Comparison of ENCODE assay signal across 19 cellular contexts in the genomic region with DNA sequence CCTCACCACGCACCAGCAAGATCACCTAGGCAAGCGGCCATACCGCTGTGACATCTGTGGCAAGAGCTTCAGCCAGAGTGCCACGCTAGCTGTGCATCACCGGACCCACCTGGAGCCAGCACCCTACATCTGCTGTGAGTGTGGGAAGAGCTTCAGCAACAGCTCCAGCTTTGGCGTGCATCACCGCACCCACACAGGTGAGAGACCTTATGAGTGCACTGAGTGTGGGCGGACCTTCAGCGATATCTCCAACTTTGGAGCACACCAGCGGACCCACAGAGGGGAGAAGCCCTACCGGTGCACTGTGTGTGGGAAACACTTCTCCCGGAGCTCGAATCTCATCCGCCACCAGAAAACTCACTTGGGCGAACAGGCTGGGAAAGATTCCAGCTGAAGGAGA. TPM values are rescaled to one million over a fixed set of nuclear protein-coding genes. Genes with fewer than 3 reads are reported as not detected.
DNase-seq lines count a peak whose midpoint lies in the region; ATAC-seq, FAIRE-seq and TF ChIP-seq lines count a peak whose summit lies in the region.
"Had no signal": no experiment of that assay in that cellular context is flagged by ENCODE, and none has a peak within 500 bp of the region (broad histone marks: within the 10 kb centered on the region; RNA-seq: fewer than 3 reads in every experiment).

No MANE protein-coding gene starts in this region.

- H3K27ac ChIP-seq in HepG2 (ENCODE audit: extremely low read length, insufficient read depth, low read length) (no peak overlapping the region), right lobe of liver (no peak overlapping the region), K562 (ENCODE audit: extremely low read depth, low read depth, low read length) (no peak overlapping the region)

- H3K4me3 Mint-ChIP-seq in naive B cell, result no peak overlapping the region
- H3K4me3 Mint-ChIP-seq in natural killer cell treated with Interleukin-12 subunit alpha and Interleukin-12 subunit beta and Interleukin-15 and Interleukin-18, amount 100 ng/mL, for 72 hours, result no peak overlapping the region
- H3K4me3 Mint-ChIP-seq: CD4-positive, alpha-beta memory T cell; GM23338 had no signal

- CTCF ChIA-PET in HepG2 (lab: Yijun Ruan, JAX; ENCODE audit: low intra/inter-chr PET ratio, low total read pairs) (no interaction called here), K562 (lab: Yijun Ruan, JAX; ENCODE audit: low intra/inter-chr PET ratio) (no interaction called here)

- H3K9ac ChIP-seq in HepG2 (ENCODE audit: insufficient read depth, low read depth, low read length) (no peak overlapping the region), K562 (ENCODE audit: insufficient read depth in 1 of 2, low read depth in 2 of 2, low read length in 2 of 2) (0 out of 4 replicates have a peak overlapping the region, but pooled peaks of 1 of the 2 experiments have one; percentile 3)

- peaks cover 34 to 51% (median 47%) of the 10 kb centered on the region in 3 donors for H3K4me1 Mint-ChIP-seq in naive B cell
- H3K4me1 Mint-ChIP-seq in natural killer cell treated with Interleukin-12 subunit alpha and Interleukin-12 subunit beta and Interleukin-15 and Interleukin-18, amount 100 ng/mL, for 72 hours (ENCODE audit: low read depth in 2 of 2), result peaks cover 22 to 26% of the 10 kb centered on the region in 2 donors

- DNase-seq in HepG2 (ENCODE audit: low spot score) (no peak), right lobe of liver (no peak), K562 (ENCODE audit: extremely low read depth in 1 of 4, low spot score in 3 of 4) (no peak), naive B cell (no peak), frontal cortex (ENCODE audit: low spot score in 2 of 2) (no peak), NCI-H2107 (lab: John Stamatoyannopoulos, UW) (no peak)
- DNase-seq in natural killer cell treated with Interleukin-12 subunit alpha and Interleukin-12 subunit beta and Interleukin-15 and Interleukin-18, amount 100 ng/mL, for 72 hours (ENCODE audit: low spot score), result no peak
- DNase-seq: 8988T; C1 segment of cervical spinal cord; CD4-positive, alpha-beta memory T cell; COR-L47; DMS153; DMS79 treated with DMSO at 0.1 percent for 48 hours; EL; H7 had no signal

- no peaks in the 10 kb centered on the region for H3K27me3 Mint-ChIP-seq in naive B cell
- H3K27me3 Mint-ChIP-seq in natural killer cell treated with Interleukin-12 subunit alpha and Interleukin-12 subunit beta and Interleukin-15 and Interleukin-18, amount 100 ng/mL, for 72 hours, result no peaks in the 10 kb centered on the region
- H3K27me3 Mint-ChIP-seq: CD4-positive, alpha-beta memory T cell had no signal

- H3K9me1 ChIP-seq in K562 (ENCODE audit: control insufficient read depth, insufficient read depth, low read length), result no peaks in the 10 kb centered on the region

- POLR2A ChIA-PET in HepG2 (lab: Yijun Ruan, JAX) (no interaction called here), K562 (lab: Yijun Ruan, JAX) (interaction anchor here (0.9 to 1.4 kb wide), 2 partner anchors 10 to 21 kb away, joined by 3 to 4 read pairs; no protein-coding TSS in a partner anchor)

- H3K4me2 ChIP-seq in HepG2 (ENCODE audit: low read depth, low read length) (no peak overlapping the region), K562 (ENCODE audit: insufficient read depth, low read length) (no peak overlapping the region)
- H3K4me2 ChIP-seq: GM23338 had no signal

- TF ChIP-seq EP300 in HepG2 (IDR thresholded peaks at IDR 0.05; ENCODE audit: low read depth in 2 of 2, low read length in 2 of 2) (no peak), HepG2 (CRISPR knock-in tag; IDR thresholded peaks at IDR 0.05; ENCODE audit: borderline replicate concordance) (no peak), K562 (IDR thresholded peaks at IDR 0.05; ENCODE audit: low read length) (no peak)

- TF ChIP-seq CTCF in HepG2 (CRISPR knock-in tag; IDR thresholded peaks at IDR 0.05), result no peak
- TF ChIP-seq CTCF in right lobe of liver (IDR thresholded peaks at IDR 0.05), result no peak
- TF ChIP-seq CTCF in K562 (IDR thresholded peaks at IDR 0.05 in 2 of 3, conservative IDR thresholded peaks at IDR 0.05 in 1 of 3; ENCODE audit: insufficient read depth in 2 of 3, low read depth in 1 of 3, low read length in 3 of 3), result no peak

- H3K4me1 ChIP-seq in HepG2 (ENCODE audit: insufficient read depth, low read length), result peaks cover 35% of the 10 kb centered on the region
- H3K4me1 ChIP-seq in right lobe of liver, result peaks cover 0 to 18% (median 4%) of the 10 kb centered on the region in 4 donors
- peaks cover 13 to 18% of the 10 kb centered on the region in 2 experiments for H3K4me1 ChIP-seq in K562 (replicated peaks in 1 of 2; ENCODE audit: control insufficient read depth in 2 of 2, insufficient read depth in 2 of 2, low read length in 2 of 2)

- intact Hi-C loops in HepG2 (cut with micrococcal nuclease; ENCODE audit: unreplicated experiment), result no loop called here
- intact Hi-C loops in right lobe of liver (cut with DNase I), result no loop called here
- intact Hi-C loops in K562 (cut with micrococcal nuclease), result no loop called here

- in situ Hi-C loops in HepG2 (cut with HindIII; ENCODE audit: extremely low pct_ligation_motif_present, low pct_unique_long_range_greater_than_20kb), result no loop called here
- in situ Hi-C loops in K562 (cut with MboI), result no loop called here

- H3K9me3 ChIP-seq in HepG2 (ENCODE audit: low read length), result no peaks in the 10 kb centered on the region
- H3K9me3 ChIP-seq in right lobe of liver, result no peaks in the 10 kb centered on the region
- H3K9me3 ChIP-seq in K562 (replicated peaks; ENCODE audit: control insufficient read depth, insufficient read depth, low read depth, low read length), result peaks cover 5% of the 10 kb centered on the region

- 96% methylated on average over 13 of the region's 15 CpGs for WGBS in HepG2 (ENCODE audit: low lambda C conversion rate)
- WGBS in right lobe of liver (ENCODE audit: insufficient coverage, low coverage, low lambda C conversion rate, missing lambda C conversion rate), result no CpG with 5 or more reads among the region's 15 CpGs
- 95% methylated on average over 15 of the region's 15 CpGs for WGBS in K562 (ENCODE audit: insufficient coverage, low coverage, missing lambda C conversion rate)

- no peak for TF ChIP-seq POLR2A in HepG2 (IDR thresholded peaks at IDR 0.05; ENCODE audit: insufficient read depth in 1 of 2, low read depth in 2 of 2, low read length in 2 of 2)
- TF ChIP-seq POLR2A in right lobe of liver (IDR thresholded peaks at IDR 0.05), result no peak
- no peak for TF ChIP-seq POLR2A in K562 (conservative IDR thresholded peaks at IDR 0.05)

- H3K27ac Mint-ChIP-seq in naive B cell, result peak overlapping the region in 1 of 6 donors; percentile 91
- no peak overlapping the region for H3K27ac Mint-ChIP-seq in natural killer cell treated with Interleukin-12 subunit alpha and Interleukin-12 subunit beta and Interleukin-15 and Interleukin-18, amount 100 ng/mL, for 72 hours
- H3K27ac Mint-ChIP-seq: CD4-positive, alpha-beta memory T cell; GM23338 had no signal

- no TSS peak for BruUV-seq in HepG2 (replicated peaks; lab: Mats Ljungman, UMichigan)
- no TSS peak for BruUV-seq in K562 (replicated peaks; lab: Mats Ljungman, UMichigan)

- H3K4me3 ChIP-seq in HepG2 (replicated peaks in 1 of 3; ENCODE audit: insufficient read depth in 1 of 3, low read depth in 2 of 3, low read length in 3 of 3) (no peak overlapping the region), right lobe of liver (no peak overlapping the region), K562 (no peak overlapping the region)
- H3K4me3 ChIP-seq: GM23338 had no signal

- FAIRE-seq in HepG2 (lab: Jason Lieb, UNC) (no peak), K562 (lab: Jason Lieb, UNC) (no peak), frontal cortex (lab: Jason Lieb, UNC) (no peak)
- FAIRE-seq: D721Med, G401.6, GM12892 had no signal

- H4K20me1 ChIP-seq in HepG2 (ENCODE audit: insufficient read depth, low read length), result no peaks in the 10 kb centered on the region
- no peaks in the 10 kb centered on the region for H4K20me1 ChIP-seq in K562 (replicated peaks; ENCODE audit: control insufficient read depth, insufficient read depth, low read length)

- H3K79me2 ChIP-seq in HepG2 (ENCODE audit: insufficient read depth, low read length) (peaks cover 16% of the 10 kb centered on the region), K562 (ENCODE audit: control insufficient read depth, insufficient read depth, low read length) (peaks cover 21% of the 10 kb centered on the region)

- peaks cover 0 to 4% (median 0%) of the 10 kb centered on the region in 7 donors for H3K9me3 Mint-ChIP-seq in naive B cell
- H3K9me3 Mint-ChIP-seq in natural killer cell treated with Interleukin-12 subunit alpha and Interleukin-12 subunit beta and Interleukin-15 and Interleukin-18, amount 100 ng/mL, for 72 hours, result no peaks in the 10 kb centered on the region
- H3K9me3 Mint-ChIP-seq: GM23338 had no signal

- H3K36me3 ChIP-seq in HepG2 (replicated peaks in 1 of 2; ENCODE audit: control insufficient read depth in 1 of 2, insufficient read depth in 2 of 2, low read length in 2 of 2) (peaks cover 2 to 21% of the 10 kb centered on the region in 2 experiments; a peak in 3 of 5 replicates), right lobe of liver (peaks cover 0 to 13% (median 6%) of the 10 kb centered on the region in 4 donors), K562 (ENCODE audit: control insufficient read depth, insufficient read depth, low read length) (peaks cover 36% of the 10 kb centered on the region; the same call in 2 of the 3 replicates)

- ATAC-seq in HepG2 (no peak), right lobe of liver (no peak), K562 (no peak), naive B cell (ENCODE audit: low read depth in 2 of 2) (peak; percentile 15 to 29)
- no peak for ATAC-seq in natural killer cell treated with Interleukin-12 subunit alpha and Interleukin-12 subunit beta and Interleukin-15 and Interleukin-18, amount 100 ng/mL, for 72 hours
- ATAC-seq: GM23338 had no signal

- TF ChIP-seq RAD21 in HepG2 (CRISPR knock-in tag; IDR thresholded peaks at IDR 0.05), result no peak
- no peak for TF ChIP-seq RAD21 in K562 (CRISPR knock-in tag; conservative IDR thresholded peaks at IDR 0.05 in 1 of 2, IDR thresholded peaks at IDR 0.05 in 1 of 2)

- peaks cover 6 to 8% of the 10 kb centered on the region in 2 donors for H3K36me3 Mint-ChIP-seq in naive B cell
- H3K36me3 Mint-ChIP-seq in natural killer cell treated with Interleukin-12 subunit alpha and Interleukin-12 subunit beta and Interleukin-15 and Interleukin-18, amount 100 ng/mL, for 72 hours, result peaks cover 16% of the 10 kb centered on the region

- H2AFZ ChIP-seq in HepG2 (ENCODE audit: low read length) (no peak overlapping the region), K562 (ENCODE audit: low read depth, low read length) (no peak overlapping the region)
- H2AFZ ChIP-seq: GM23338 had no signal

- no peaks in the 10 kb centered on the region; a peak in 1 of 5 replicates for H3K27me3 ChIP-seq in HepG2 (ENCODE audit: control insufficient read depth in 1 of 2, insufficient read depth in 2 of 2, low read length in 2 of 2)
- no peaks in the 10 kb centered on the region for H3K27me3 ChIP-seq in right lobe of liver
- H3K27me3 ChIP-seq in K562 (ENCODE audit: control insufficient read depth in 2 of 2, insufficient read depth in 2 of 2, low read length in 2 of 2), result no peaks in the 10 kb centered on the region

RNA-seq across cellular contexts. Expression of a gene that starts 5.0 kb away (rescaled TPM):
- total RNA-seq in HepG2 (2016; rRNA removed; fragmentation: Illumina TruSeq; extraction: Trizol), result 7.8 and 8.2 TPM in 2 replicates
- 4.9 and 5.6 TPM in 2 replicates for total RNA-seq in HepG2 (2016; cell fraction: cytosol; rRNA removed; fragmentation: Illumina TruSeq; extraction: Trizol; ENCODE audit: low read depth)
- total RNA-seq in HepG2 (2016; cell fraction: insoluble cytoplasmic fraction; rRNA removed; fragmentation: Illumina TruSeq; extraction: Trizol), result 7.7 and 8.3 TPM in 2 replicates
- total RNA-seq in HepG2 (2016; cell fraction: membrane; rRNA removed; fragmentation: Illumina TruSeq; extraction: Trizol), result 8.0 and 8.4 TPM in 2 replicates
- 5.0 and 5.6 TPM in 2 replicates for total RNA-seq in HepG2 (2016; cell fraction: nucleus; rRNA removed; fragmentation: Illumina TruSeq; extraction: Trizol)
- 6.0 and 7.6 TPM in 2 replicates for polyA plus RNA-seq in HepG2 (2011; rRNA removed)
- 4.3 TPM in 2 replicates for polyA plus RNA-seq in HepG2 (2011; cell fraction: cytosol; rRNA removed)
- 15.5 and 19.3 TPM in 2 replicates for polyA plus RNA-seq in HepG2 (2011; cell fraction: nucleus; rRNA removed)
- polyA plus RNA-seq in HepG2 (2012), result 7.2 and 8.1 TPM in 2 replicates
- polyA plus RNA-seq in HepG2 (2016; cell fraction: cytosol; fragmentation: Illumina TruSeq; extraction: Trizol; ENCODE audit: low read depth), result 2.2 and 2.3 TPM in 2 replicates
- 7.5 and 8.9 TPM in 2 replicates for polyA plus RNA-seq in HepG2 (2016; cell fraction: insoluble cytoplasmic fraction; fragmentation: Illumina TruSeq; extraction: Trizol; ENCODE audit: low read depth)
- 3.7 and 4.1 TPM in 2 replicates for polyA plus RNA-seq in HepG2 (2016; cell fraction: membrane; fragmentation: Illumina TruSeq; extraction: Trizol; ENCODE audit: low read depth)
- polyA plus RNA-seq in HepG2 (2016; cell fraction: nucleus; fragmentation: Illumina TruSeq; extraction: Trizol; ENCODE audit: insufficient read depth, low read depth), result 14.1 and 16.5 TPM in 2 replicates
- polyA minus RNA-seq in HepG2 (2011; rRNA and poly(A)+ RNA removed; ENCODE audit: low replicate concordance), result 3.2 and 8.9 TPM in 2 replicates
- 2.8 and 3.0 TPM in 2 replicates for polyA minus RNA-seq in HepG2 (2011; cell fraction: cytosol; rRNA and poly(A)+ RNA removed)
- polyA minus RNA-seq in HepG2 (2011; cell fraction: nucleus; rRNA and poly(A)+ RNA removed), result 5.7 and 5.8 TPM in 2 replicates
- 1 to 10 TPM; 5.0 to 9.5 (median 7.2) TPM for total RNA-seq in right lobe of liver
- 18.1 and 22.3 TPM in 2 replicates for total RNA-seq in K562 (2011; cell fraction: chromatin; rRNA removed; ENCODE audit: low replicate concordance)
- total RNA-seq in K562 (2011; cell fraction: nucleolus; rRNA removed), result 12.2 and 16.0 TPM in 2 replicates
- 13.1 and 18.3 TPM in 2 replicates for total RNA-seq in K562 (2011; cell fraction: nucleoplasm; rRNA removed)
- total RNA-seq in K562 (2014; rRNA removed), result 14.8 and 17.4 TPM in 2 replicates
- 10.8 and 11.8 TPM in 2 replicates for total RNA-seq in K562 (2014; rRNA removed; fragmentation: Illumina TruSeq; extraction: Trizol)
- total RNA-seq in K562 (2015; rRNA removed; fragmentation: Illumina TruSeq; extraction: Trizol), result 9.2 and 10.7 TPM in 2 replicates
- 11.7 and 15.2 TPM in 2 replicates for total RNA-seq in K562 (2021)
- polyA plus RNA-seq in K562 (2011; rRNA removed), result 11.6 and 11.9 TPM in 2 replicates
- 11.9 and 13.0 TPM in 2 replicates for polyA plus RNA-seq in K562 (2011; cell fraction: cytosol; rRNA removed)
- 30.8 and 50.7 TPM in 2 replicates for polyA plus RNA-seq in K562 (2011; cell fraction: nucleus; rRNA removed)
- polyA plus RNA-seq in K562 (2012), result 12.4 and 15.2 TPM in 2 replicates
- polyA plus RNA-seq in K562 (2014; fragmentation: Illumina TruSeq; extraction: Trizol), result 19.0 and 21.6 TPM in 2 replicates
- 10 to 100 TPM; 20.0 to 30.4 TPM for polyA plus RNA-seq in K562 (2014; fragmentation: Nextera tagmentation; extraction: Ambion mirVana)
- 10.7 and 14.0 TPM in 2 replicates for polyA plus RNA-seq in K562 (2014; rRNA removed)
- 6.7 and 7.1 TPM in 2 replicates for polyA minus RNA-seq in K562 (2011; rRNA and poly(A)+ RNA removed)
- polyA minus RNA-seq in K562 (2011; cell fraction: cytosol; rRNA and poly(A)+ RNA removed), result 2.5 and 3.7 TPM in 2 replicates
- 11.0 and 16.6 TPM in 2 replicates for polyA minus RNA-seq in K562 (2011; cell fraction: nucleus; rRNA and poly(A)+ RNA removed)
- polyA plus RNA-seq in naive B cell (ENCODE audit: low read depth in 6 of 6), result 10 to 100 TPM in 2 of 6 donors, 1 to 10 TPM in 3, not detected in 1; 6.2 to 13.4 (median 9.4) TPM
- total RNA-seq in natural killer cell treated with Interleukin-12 subunit alpha and Interleukin-12 subunit beta and Interleukin-15 and Interleukin-18, amount 100 ng/mL, for 72 hours, result 10 to 100 TPM; 10.1 to 14.0 TPM
- 9.4 TPM for total RNA-seq in frontal cortex

RNA-seq across cellular contexts. Expression of a gene that starts 34.2 kb away (rescaled TPM):
- total RNA-seq in HepG2 (2016; rRNA removed; fragmentation: Illumina TruSeq; extraction: Trizol), result 45.2 and 48.2 TPM in 2 replicates
- total RNA-seq in HepG2 (2016; cell fraction: cytosol; rRNA removed; fragmentation: Illumina TruSeq; extraction: Trizol; ENCODE audit: low read depth), result 182 and 196 TPM in 2 replicates
- 45.7 and 49.4 TPM in 2 replicates for total RNA-seq in HepG2 (2016; cell fraction: insoluble cytoplasmic fraction; rRNA removed; fragmentation: Illumina TruSeq; extraction: Trizol)
- total RNA-seq in HepG2 (2016; cell fraction: membrane; rRNA removed; fragmentation: Illumina TruSeq; extraction: Trizol), result 127 and 132 TPM in 2 replicates
- 14.9 and 18.9 TPM in 2 replicates for total RNA-seq in HepG2 (2016; cell fraction: nucleus; rRNA removed; fragmentation: Illumina TruSeq; extraction: Trizol)
- polyA plus RNA-seq in HepG2 (2011; rRNA removed), result 22.5 and 28.8 TPM in 2 replicates
- 13.4 and 24.1 TPM in 2 replicates for polyA plus RNA-seq in HepG2 (2011; cell fraction: cytosol; rRNA removed)
- 5.7 and 6.2 TPM in 2 replicates for polyA plus RNA-seq in HepG2 (2011; cell fraction: nucleus; rRNA removed)
- polyA plus RNA-seq in HepG2 (2012), result 34.3 and 43.7 TPM in 2 replicates
- 234 and 253 TPM in 2 replicates for polyA plus RNA-seq in HepG2 (2016; cell fraction: cytosol; fragmentation: Illumina TruSeq; extraction: Trizol; ENCODE audit: low read depth)
- polyA plus RNA-seq in HepG2 (2016; cell fraction: insoluble cytoplasmic fraction; fragmentation: Illumina TruSeq; extraction: Trizol; ENCODE audit: low read depth), result 43.8 and 48.4 TPM in 2 replicates
- 121 and 145 TPM in 2 replicates for polyA plus RNA-seq in HepG2 (2016; cell fraction: membrane; fragmentation: Illumina TruSeq; extraction: Trizol; ENCODE audit: low read depth)
- polyA plus RNA-seq in HepG2 (2016; cell fraction: nucleus; fragmentation: Illumina TruSeq; extraction: Trizol; ENCODE audit: insufficient read depth, low read depth), result 27.4 and 30.9 TPM in 2 replicates
- 1.9 and 2.1 TPM in 2 replicates for polyA minus RNA-seq in HepG2 (2011; rRNA and poly(A)+ RNA removed; ENCODE audit: low replicate concordance)
- polyA minus RNA-seq in HepG2 (2011; cell fraction: cytosol; rRNA and poly(A)+ RNA removed), result 3.4 and 7.3 TPM in 2 replicates
- 10.8 and 11.4 TPM in 2 replicates for polyA minus RNA-seq in HepG2 (2011; cell fraction: nucleus; rRNA and poly(A)+ RNA removed)
- total RNA-seq in right lobe of liver, result 10 to 100 TPM in 3 of 6 experiments, 1 to 10 TPM in 3; 6.0 to 12.8 (median 10.6) TPM
- total RNA-seq in K562 (2011; cell fraction: chromatin; rRNA removed; ENCODE audit: low replicate concordance), result 6.8 and 15.4 TPM in 2 replicates
- total RNA-seq in K562 (2011; cell fraction: nucleolus; rRNA removed), result 7.5 and 9.5 TPM in 2 replicates
- 9.6 and 14.4 TPM in 2 replicates for total RNA-seq in K562 (2011; cell fraction: nucleoplasm; rRNA removed)
- total RNA-seq in K562 (2014; rRNA removed), result 32.6 and 44.7 TPM in 2 replicates
- 46.5 and 48.3 TPM in 2 replicates for total RNA-seq in K562 (2014; rRNA removed; fragmentation: Illumina TruSeq; extraction: Trizol)
- total RNA-seq in K562 (2015; rRNA removed; fragmentation: Illumina TruSeq; extraction: Trizol), result 41.1 and 44.5 TPM in 2 replicates
- total RNA-seq in K562 (2021), result 31.7 and 36.0 TPM in 2 replicates
- polyA plus RNA-seq in K562 (2011; rRNA removed), result 42.8 and 49.4 TPM in 2 replicates
- 12.9 and 26.0 TPM in 2 replicates for polyA plus RNA-seq in K562 (2011; cell fraction: cytosol; rRNA removed)
- 7.9 and 14.9 TPM in 2 replicates for polyA plus RNA-seq in K562 (2011; cell fraction: nucleus; rRNA removed)
- 43.0 and 46.8 TPM in 2 replicates for polyA plus RNA-seq in K562 (2012)
- 49.7 and 53.2 TPM in 2 replicates for polyA plus RNA-seq in K562 (2014; fragmentation: Illumina TruSeq; extraction: Trizol)
- polyA plus RNA-seq in K562 (2014; fragmentation: Nextera tagmentation; extraction: Ambion mirVana), result 10 to 100 TPM; 37.9 TPM
- polyA plus RNA-seq in K562 (2014; rRNA removed), result 32.6 and 40.0 TPM in 2 replicates
- polyA minus RNA-seq in K562 (2011; rRNA and poly(A)+ RNA removed), result 19.4 and 19.7 TPM in 2 replicates
- 3.7 and 6.6 TPM in 2 replicates for polyA minus RNA-seq in K562 (2011; cell fraction: cytosol; rRNA and poly(A)+ RNA removed)
- 2.6 and 5.1 TPM in 2 replicates for polyA minus RNA-seq in K562 (2011; cell fraction: nucleus; rRNA and poly(A)+ RNA removed)
- 10 to 100 TPM; 51.0 to 73.2 (median 65.8) TPM for polyA plus RNA-seq in naive B cell (ENCODE audit: low read depth in 6 of 6)
- 10 to 100 TPM in 1 of 2 donors, 1 to 10 TPM in 1; 8.4 to 10.7 TPM for total RNA-seq in natural killer cell treated with Interleukin-12 subunit alpha and Interleukin-12 subunit beta and Interleukin-15 and Interleukin-18, amount 100 ng/mL, for 72 hours
- 55.4 TPM for total RNA-seq in frontal cortex

RNA-seq across cellular contexts. Expression of a gene that starts 34.5 kb away (rescaled TPM):
- 2.6 and 4.4 TPM in 2 replicates for total RNA-seq in HepG2 (2016; rRNA removed; fragmentation: Illumina TruSeq; extraction: Trizol)
- 2.1 and 2.2 TPM in 2 replicates for total RNA-seq in HepG2 (2016; cell fraction: cytosol; rRNA removed; fragmentation: Illumina TruSeq; extraction: Trizol; ENCODE audit: low read depth)
- 2.2 and 4.0 TPM in 2 replicates for total RNA-seq in HepG2 (2016; cell fraction: insoluble cytoplasmic fraction; rRNA removed; fragmentation: Illumina TruSeq; extraction: Trizol)
- total RNA-seq in HepG2 (2016; cell fraction: membrane; rRNA removed; fragmentation: Illumina TruSeq; extraction: Trizol), result 2.5 and 3.6 TPM in 2 replicates
- total RNA-seq in HepG2 (2016; cell fraction: nucleus; rRNA removed; fragmentation: Illumina TruSeq; extraction: Trizol), result 3.9 and 4.6 TPM in 2 replicates
- polyA plus RNA-seq in HepG2 (2011; rRNA removed), result 2.2 and 2.4 TPM in 2 replicates
- polyA plus RNA-seq in HepG2 (2011; cell fraction: cytosol; rRNA removed), result 1.8 and 1.9 TPM in 2 replicates
- polyA plus RNA-seq in HepG2 (2011; cell fraction: nucleus; rRNA removed), result 3.2 and 4.1 TPM in 2 replicates
- polyA plus RNA-seq in HepG2 (2012), result 1.9 and 2.7 TPM in 2 replicates
- 1.0 and 1.5 TPM in 2 replicates for polyA plus RNA-seq in HepG2 (2016; cell fraction: cytosol; fragmentation: Illumina TruSeq; extraction: Trizol; ENCODE audit: low read depth)
- polyA plus RNA-seq in HepG2 (2016; cell fraction: insoluble cytoplasmic fraction; fragmentation: Illumina TruSeq; extraction: Trizol; ENCODE audit: low read depth), result 1.4 and 1.8 TPM in 2 replicates
- 2.2 TPM in 2 replicates for polyA plus RNA-seq in HepG2 (2016; cell fraction: membrane; fragmentation: Illumina TruSeq; extraction: Trizol; ENCODE audit: low read depth)
- polyA plus RNA-seq in HepG2 (2016; cell fraction: nucleus; fragmentation: Illumina TruSeq; extraction: Trizol; ENCODE audit: insufficient read depth, low read depth), result 5.5 and 6.9 TPM in 2 replicates
- 2.7 and 3.5 TPM in 2 replicates for polyA minus RNA-seq in HepG2 (2011; rRNA and poly(A)+ RNA removed; ENCODE audit: low replicate concordance)
- 1.4 and 2.6 TPM in 2 replicates for polyA minus RNA-seq in HepG2 (2011; cell fraction: cytosol; rRNA and poly(A)+ RNA removed)
- 8.1 and 9.9 TPM in 2 replicates for polyA minus RNA-seq in HepG2 (2011; cell fraction: nucleus; rRNA and poly(A)+ RNA removed)
- total RNA-seq in right lobe of liver, result 10 to 100 TPM in 4 of 6 experiments, 1 to 10 TPM in 2; 6.6 to 16.2 (median 13.9) TPM
- total RNA-seq in K562 (2011; cell fraction: chromatin; rRNA removed; ENCODE audit: low replicate concordance), result 68.5 and 80.5 TPM in 2 replicates
- total RNA-seq in K562 (2011; cell fraction: nucleolus; rRNA removed), result 66.4 and 81.6 TPM in 2 replicates
- total RNA-seq in K562 (2011; cell fraction: nucleoplasm; rRNA removed), result 80.8 and 97.2 TPM in 2 replicates
- total RNA-seq in K562 (2014; rRNA removed), result 15.7 and 18.2 TPM in 2 replicates
- 23.7 and 25.0 TPM in 2 replicates for total RNA-seq in K562 (2014; rRNA removed; fragmentation: Illumina TruSeq; extraction: Trizol)
- 22.2 and 23.7 TPM in 2 replicates for total RNA-seq in K562 (2015; rRNA removed; fragmentation: Illumina TruSeq; extraction: Trizol)
- total RNA-seq in K562 (2021), result 20.5 and 22.5 TPM in 2 replicates
- 15.3 and 24.9 TPM in 2 replicates for polyA plus RNA-seq in K562 (2011; rRNA removed)
- 13.2 and 16.1 TPM in 2 replicates for polyA plus RNA-seq in K562 (2011; cell fraction: cytosol; rRNA removed)
- 28.4 and 45.9 TPM in 2 replicates for polyA plus RNA-seq in K562 (2011; cell fraction: nucleus; rRNA removed)
- 15.9 and 21.3 TPM in 2 replicates for polyA plus RNA-seq in K562 (2012)
- 25.3 and 31.4 TPM in 2 replicates for polyA plus RNA-seq in K562 (2014; fragmentation: Illumina TruSeq; extraction: Trizol)
- 10 to 100 TPM in 1 of 2 experiments, 1 to 10 TPM in 1; 8.0 to 12.9 TPM for polyA plus RNA-seq in K562 (2014; fragmentation: Nextera tagmentation; extraction: Ambion mirVana)
- 16.6 and 20.3 TPM in 2 replicates for polyA plus RNA-seq in K562 (2014; rRNA removed)
- 21.4 and 35.1 TPM in 2 replicates for polyA minus RNA-seq in K562 (2011; rRNA and poly(A)+ RNA removed)
- 14.4 and 16.4 TPM in 2 replicates for polyA minus RNA-seq in K562 (2011; cell fraction: cytosol; rRNA and poly(A)+ RNA removed)
- 24.0 and 28.0 TPM in 2 replicates for polyA minus RNA-seq in K562 (2011; cell fraction: nucleus; rRNA and poly(A)+ RNA removed)
- polyA plus RNA-seq in naive B cell (ENCODE audit: low read depth in 6 of 6), result 1 to 10 TPM in 5 of 6 donors, not detected in 1; 2.2 to 3.7 (median 2.6) TPM
- 1 to 10 TPM; 2.5 to 4.0 TPM for total RNA-seq in natural killer cell treated with Interleukin-12 subunit alpha and Interleukin-12 subunit beta and Interleukin-15 and Interleukin-18, amount 100 ng/mL, for 72 hours
- 3.3 TPM for total RNA-seq in frontal cortex

Comparison
In these comparisons a context has a peak if more than half of its experiments do, and no peak if none do; other contexts are left out.
1. ATAC-seq: peak in naive B cell (2 of 2); none in HepG2 (single experiment), right lobe of liver (0 of 4), K562 (single experiment) and natural killer cell treated with Interleukin-12 subunit alpha and Interleukin-12 subunit beta and Interleukin-15 and Interleukin-18, amount 100 ng/mL, for 72 hours (0 of 2).